Comparison of ENCODE assay signal across 9 cellular contexts in the genomic region with DNA sequence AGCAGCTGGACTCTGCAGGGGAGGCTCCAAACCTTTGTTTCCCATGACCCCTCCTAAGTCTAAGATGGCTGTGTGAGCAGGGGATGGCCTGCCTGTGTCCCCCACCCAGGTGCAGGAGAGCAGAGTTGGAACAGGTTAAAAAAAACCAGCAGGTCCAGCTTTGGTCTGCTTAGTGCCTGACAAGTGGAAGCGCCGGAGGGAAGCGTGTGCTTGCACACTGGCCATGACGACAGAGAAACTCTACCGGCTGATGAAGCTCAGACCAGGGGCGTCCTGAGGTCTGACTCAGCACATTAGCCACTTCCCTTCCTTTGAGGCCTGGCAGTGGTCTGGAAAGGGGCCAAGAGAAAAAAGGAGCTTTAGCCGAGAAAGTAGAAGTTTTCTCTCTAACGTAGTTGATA.
A peak's percentile ranks its signal among the peaks of the same experiment; 100 is the strongest.
DNase-seq lines count a peak whose midpoint lies in the region; ATAC-seq and TF ChIP-seq lines count a peak whose summit lies in the region.
"Had no signal": no experiment of that assay in that cellular context is flagged by ENCODE, and none has a peak within 500 bp of the region (broad histone marks: within the 10 kb centered on the region; RNA-seq: fewer than 3 reads in every experiment).

No MANE protein-coding gene starts in this region.

- H3K9me3 ChIP-seq in adrenal gland (replicated peaks in 1 of 3): no peaks in the 10 kb centered on the region
- no peaks in the 10 kb centered on the region for H3K9me3 ChIP-seq in lower lobe of right lung
- no peaks in the 10 kb centered on the region for H3K9me3 ChIP-seq in ovary
- H3K9me3 ChIP-seq: pancreas had no signal

- intact Hi-C loops in adrenal gland (cut with DNase I) (no loop called here), lower lobe of right lung (cut with DNase I) (no loop called here), ovary (cut with DNase I) (no loop called here)

- TF ChIP-seq CTCF in adrenal gland (IDR thresholded peaks at IDR 0.05) (no peak), lower lobe of right lung (IDR thresholded peaks at IDR 0.05) (no peak), ovary (IDR thresholded peaks at IDR 0.05) (no peak)

- ATAC-seq in GM19395 (IDR thresholded peaks at IDR 0.05; ENCODE audit: unreplicated experiment): peak; percentile 85
- ATAC-seq in lower lobe of right lung: peak; percentile 40 to 80

- no peak overlapping the region for H3K4me3 ChIP-seq in adrenal gland
- no peak overlapping the region for H3K4me3 ChIP-seq in lower lobe of right lung
- no peak overlapping the region for H3K4me3 ChIP-seq in ovary
- H3K4me3 ChIP-seq: pancreas had no signal

- DNase-seq in C1 segment of cervical spinal cord (lab: John Stamatoyannopoulos, UW) (peak in 9 of 14 donors; percentile 5 to 59 (median 34)), HUDEP-2 (lab: John Stamatoyannopoulos, UW; ENCODE audit: unreplicated experiment in 76 of 76) (peak in 56 of 76 experiments; percentile 5 to 75 (median 34)), adrenal gland (peak; percentile 45 to 73 (median 58)), lower lobe of right lung (peak; percentile 47), ecto neural progenitor cell (ENCODE audit: low spot score) (no peak), ovary (no peak), NCI-H774 (lab: John Stamatoyannopoulos, UW) (no peak)

- no peaks in the 10 kb centered on the region for H3K36me3 ChIP-seq in adrenal gland (replicated peaks in 1 of 2)
- H3K36me3 ChIP-seq in lower lobe of right lung: no peaks in the 10 kb centered on the region
- no peaks in the 10 kb centered on the region for H3K36me3 ChIP-seq in ovary
- H3K36me3 ChIP-seq: pancreas had no signal

- H3K27ac ChIP-seq in adrenal gland (no peak overlapping the region), lower lobe of right lung (no peak overlapping the region), ovary (no peak overlapping the region)
- H3K27ac ChIP-seq: pancreas had no signal

- no peak for TF ChIP-seq EP300 in ovary (IDR thresholded peaks at IDR 0.05)

- H3K4me1 ChIP-seq in adrenal gland (replicated peaks in 1 of 2) (no peaks in the 10 kb centered on the region), lower lobe of right lung (no peaks in the 10 kb centered on the region), ovary (ENCODE audit: insufficient read depth) (no peaks in the 10 kb centered on the region)
- H3K4me1 ChIP-seq: pancreas had no signal

- H3K27me3 ChIP-seq in adrenal gland (no peaks in the 10 kb centered on the region), lower lobe of right lung (ENCODE audit: low read depth) (peaks cover 15% of the 10 kb centered on the region), ovary (no peaks in the 10 kb centered on the region)
- H3K27me3 ChIP-seq: pancreas had no signal

- WGBS in adrenal gland, 4 donors: 8 to 23% (median 15%) methylated on average over 7 to 8 of the region's 8 CpGs
- WGBS in ovary, 3 donors: 18 to 20% (median 19%) methylated on average over 8 of the region's 8 CpGs

- TF ChIP-seq POLR2A in adrenal gland (IDR thresholded peaks at IDR 0.05) (no peak), ovary (IDR thresholded peaks at IDR 0.05) (no peak)

Comparison
In these comparisons a context has a peak if more than half of its experiments do, and no peak if none do; other contexts are left out.
1. DNase-seq: peak in C1 segment of cervical spinal cord (9 of 14), HUDEP-2 (56 of 76), adrenal gland (7 of 7) and lower lobe of right lung (single experiment); none in ecto neural progenitor cell (single experiment), ovary (0 of 5) and NCI-H774 (single experiment).